In the genomic region with DNA sequence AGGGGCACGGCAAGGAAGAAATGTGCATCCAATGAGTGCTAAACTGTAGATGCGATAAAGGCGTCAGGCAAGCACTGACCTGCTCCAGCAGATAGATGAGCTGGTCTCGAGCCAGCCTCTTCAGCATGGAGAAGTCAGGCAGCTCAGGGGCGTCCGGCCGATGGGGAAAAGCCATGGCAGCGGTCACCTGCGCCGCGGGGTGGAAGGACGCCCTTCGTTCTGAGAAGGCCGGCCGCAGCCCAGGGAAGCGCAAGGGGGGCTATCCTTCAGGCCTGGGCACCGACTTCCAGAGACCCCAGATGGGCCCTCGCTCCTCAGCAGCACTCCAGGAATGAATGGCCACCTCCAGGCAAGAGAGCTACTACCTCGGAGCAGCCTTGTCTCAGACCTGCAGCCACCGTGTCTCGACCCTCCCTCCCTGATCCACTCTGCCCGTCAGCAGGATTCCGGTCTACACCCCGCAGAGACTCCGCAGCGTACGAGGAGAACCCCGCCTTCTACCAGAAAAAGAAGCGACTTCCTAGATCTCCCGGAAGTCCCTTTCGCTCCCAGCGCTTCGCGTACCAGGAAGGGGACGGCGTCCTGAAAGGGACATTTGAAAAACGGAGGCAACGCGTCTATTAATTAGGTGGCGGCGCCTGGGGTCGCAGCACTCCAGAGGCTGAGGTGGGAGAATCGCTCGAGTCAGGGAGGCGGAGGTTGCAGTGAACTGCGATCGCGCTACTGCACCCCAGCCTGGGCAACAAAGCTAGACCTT, we compare ENCODE assay signal across 8 cellular contexts. TPM values are rescaled to one million over a fixed set of nuclear protein-coding genes. Genes with fewer than 3 reads are reported as not detected.
A peak's percentile ranks its signal among the peaks of the same experiment; 100 is the strongest.
DNase-seq lines count a peak whose midpoint lies in the region; ATAC-seq and TF ChIP-seq lines count a peak whose summit lies in the region.

A gene (minus strand): TSS at position 520 of the 757 bp plus-strand sequence. CDS start 345 bp downstream, at position 175.

- H3K36me3 ChIP-seq in WERI-Rb-1 (0 out of 2 replicates have a peak, but pooled peaks cover 3% of the 10 kb centered on the region), mammary epithelial cell (ENCODE audit: insufficient read depth, low read length) (peaks cover 5% of the 10 kb centered on the region), smooth muscle cell (ENCODE audit: low read depth) (no peaks in the 10 kb centered on the region)

- H3K4me2 ChIP-seq in mammary epithelial cell (ENCODE audit: insufficient read depth, low read depth, low read length) (peak within 1 kb of the TSS; percentile 71), smooth muscle cell (peak within 1 kb of the TSS; percentile 93)

- H3K27ac ChIP-seq in WERI-Rb-1, result peak within 1 kb of the TSS; percentile 64
- peak within 1 kb of the TSS; percentile 19 for H3K27ac ChIP-seq in mammary epithelial cell (ENCODE audit: insufficient read depth, low read depth, low read length)
- peak within 1 kb of the TSS; percentile 8 for H3K27ac ChIP-seq in smooth muscle cell (ENCODE audit: low read depth)

- intact Hi-C loops in mammary epithelial cell (cut with micrococcal nuclease), result loop anchor here (1.0 to 2.0 kb wide), 2 partner anchors 11 to 27 kb away; a partner anchor contains a TSS

- CTCF ChIA-PET in mammary epithelial cell (lab: Charles Lee; ENCODE audit: low non-redundant PET), result interaction anchor here (0.6 to 1.3 kb wide), 2 partner anchors 11 to 704 kb away, joined by 7 to 33 read pairs; no protein-coding TSS in a partner anchor

- H3K4me3 ChIP-seq in WERI-Rb-1 (ENCODE audit: low read depth, low read length) (peak within 1 kb of the TSS; percentile 93), mammary epithelial cell (replicated peaks in 1 of 3; ENCODE audit: insufficient read depth in 1 of 3, low read depth in 2 of 3, low read length in 3 of 3) (peak within 1 kb of the TSS; percentile 52 to 77 (median 75)), smooth muscle cell (peak within 1 kb of the TSS; percentile 88)

- TF ChIP-seq CTCF in WERI-Rb-1 (IDR thresholded peaks at IDR 0.05; ENCODE audit: low read depth, low read length), result no peak
- no peak for TF ChIP-seq CTCF in mammary epithelial cell (conservative IDR thresholded peaks at IDR 0.05 in 1 of 2, IDR thresholded peaks at IDR 0.05 in 1 of 2; ENCODE audit: extremely low read depth in 1 of 2, insufficient read depth in 1 of 2, low read depth in 1 of 2, low read length in 2 of 2)
- no peak for TF ChIP-seq CTCF in smooth muscle cell (IDR thresholded peaks at IDR 0.05; ENCODE audit: borderline replicate concordance, insufficient read depth, poor library complexity, severe bottlenecking)

- H3F3A ChIP-seq in smooth muscle cell (ENCODE audit: low read depth), result no peaks in the 10 kb centered on the region

- H3K9ac ChIP-seq in mammary epithelial cell (ENCODE audit: insufficient read depth, low read length) (peak within 1 kb of the TSS; percentile 48), smooth muscle cell (ENCODE audit: low read depth) (peak within 1 kb of the TSS; percentile 72)

- H3K9me3 ChIP-seq in WERI-Rb-1 (ENCODE audit: severe bottlenecking) (no peaks in the 10 kb centered on the region), mammary epithelial cell (replicated peaks; ENCODE audit: insufficient read depth, low read length) (no peaks in the 10 kb centered on the region), smooth muscle cell (replicated peaks; ENCODE audit: low read depth) (no peaks in the 10 kb centered on the region)

- no peaks in the 10 kb centered on the region for H3K27me3 ChIP-seq in WERI-Rb-1 (ENCODE audit: insufficient read depth, low read depth, severe bottlenecking)
- no peaks in the 10 kb centered on the region for H3K27me3 ChIP-seq in mammary epithelial cell (ENCODE audit: insufficient read depth, low read length)
- no peaks in the 10 kb centered on the region for H3K27me3 ChIP-seq in smooth muscle cell (ENCODE audit: low read depth)

- ATAC-seq in HG03108 (IDR thresholded peaks at IDR 0.05; ENCODE audit: unreplicated experiment), result peak; percentile 68

- peak within 1 kb of the TSS; percentile 87 for H2AFZ ChIP-seq in mammary epithelial cell (ENCODE audit: low read depth, low read length)
- H2AFZ ChIP-seq in smooth muscle cell (ENCODE audit: low read depth), result peak within 1 kb of the TSS; percentile 99

- under 1% methylated on average over 26 of the region's 48 CpGs for WGBS in mammary epithelial cell (ENCODE audit: low coverage, missing lambda C conversion rate)
- WGBS in smooth muscle cell (ENCODE audit: low lambda C conversion rate), result under 1% methylated on average over 47 of the region's 48 CpGs

- in situ Hi-C loops in mammary epithelial cell (cut with MboI; ENCODE audit: low sequenced_read_pairs in 2 of 2), result no loop called here

- H3K79me2 ChIP-seq in mammary epithelial cell (ENCODE audit: insufficient read depth, low read length), result peaks cover 49% of the 10 kb centered on the region
- peaks cover 24% of the 10 kb centered on the region for H3K79me2 ChIP-seq in smooth muscle cell (ENCODE audit: low read depth)

- dilution Hi-C loops in mammary epithelial cell (cut with HindIII; ENCODE audit: low sequenced_read_pairs), result no loop called here

- H3K4me1 ChIP-seq in mammary epithelial cell (ENCODE audit: insufficient read depth, low read length) (peaks cover 10% of the 10 kb centered on the region), smooth muscle cell (ENCODE audit: low read depth) (peaks cover 11% of the 10 kb centered on the region)

- DNase-seq in NK-92 treated with Interleukin-12 subunit alpha and Interleukin-12 subunit beta, amount 100 ng/mL, for 24 hours (lab: John Stamatoyannopoulos, UW), result peak; percentile 74
- DNase-seq in NK-92 (lab: John Stamatoyannopoulos, UW; ENCODE audit: unreplicated experiment) (no peak), NCI-H2196 (lab: John Stamatoyannopoulos, UW; ENCODE audit: unreplicated experiment) (peak; percentile 56), WERI-Rb-1 (peak; percentile 92), mammary epithelial cell (peak; percentile 83), iPS-NIHi7 (ENCODE audit: extremely low spot score) (peak; percentile 86), smooth muscle cell (lab: John Stamatoyannopoulos, UW; ENCODE audit: unreplicated experiment) (peak; percentile 17)

- H4K20me1 ChIP-seq in mammary epithelial cell (ENCODE audit: insufficient read depth, low read length) (no peaks in the 10 kb centered on the region), smooth muscle cell (ENCODE audit: low read depth) (no peaks in the 10 kb centered on the region)

- BruUV-seq in mammary epithelial cell (replicated peaks; lab: Mats Ljungman, UMichigan), result TSS peak; percentile 54

RNA-seq across cellular contexts. Expression of the gene that starts here (rescaled TPM):
- total RNA-seq in mammary epithelial cell, result 10 to 100 TPM in 1 of 2 donors, 1 to 10 TPM in 1; 8.7 to 19.9 TPM
- polyA plus RNA-seq in mammary epithelial cell, result 13.2 TPM
- 29.5 TPM for polyA minus RNA-seq in mammary epithelial cell
- 9.4 and 9.7 TPM in 2 replicates for total RNA-seq in smooth muscle cell
- 12.4 and 18.1 TPM in 2 replicates for polyA plus RNA-seq in smooth muscle cell

Comparison
In these comparisons a context has a peak if more than half of its experiments do, and no peak if none do; other contexts are left out.
1. H3K27ac ChIP-seq: peak in every context shown above with its lines; median percentile 64 in WERI-Rb-1; 19 in mammary epithelial cell; 8 in smooth muscle cell.